In the genomic region with DNA sequence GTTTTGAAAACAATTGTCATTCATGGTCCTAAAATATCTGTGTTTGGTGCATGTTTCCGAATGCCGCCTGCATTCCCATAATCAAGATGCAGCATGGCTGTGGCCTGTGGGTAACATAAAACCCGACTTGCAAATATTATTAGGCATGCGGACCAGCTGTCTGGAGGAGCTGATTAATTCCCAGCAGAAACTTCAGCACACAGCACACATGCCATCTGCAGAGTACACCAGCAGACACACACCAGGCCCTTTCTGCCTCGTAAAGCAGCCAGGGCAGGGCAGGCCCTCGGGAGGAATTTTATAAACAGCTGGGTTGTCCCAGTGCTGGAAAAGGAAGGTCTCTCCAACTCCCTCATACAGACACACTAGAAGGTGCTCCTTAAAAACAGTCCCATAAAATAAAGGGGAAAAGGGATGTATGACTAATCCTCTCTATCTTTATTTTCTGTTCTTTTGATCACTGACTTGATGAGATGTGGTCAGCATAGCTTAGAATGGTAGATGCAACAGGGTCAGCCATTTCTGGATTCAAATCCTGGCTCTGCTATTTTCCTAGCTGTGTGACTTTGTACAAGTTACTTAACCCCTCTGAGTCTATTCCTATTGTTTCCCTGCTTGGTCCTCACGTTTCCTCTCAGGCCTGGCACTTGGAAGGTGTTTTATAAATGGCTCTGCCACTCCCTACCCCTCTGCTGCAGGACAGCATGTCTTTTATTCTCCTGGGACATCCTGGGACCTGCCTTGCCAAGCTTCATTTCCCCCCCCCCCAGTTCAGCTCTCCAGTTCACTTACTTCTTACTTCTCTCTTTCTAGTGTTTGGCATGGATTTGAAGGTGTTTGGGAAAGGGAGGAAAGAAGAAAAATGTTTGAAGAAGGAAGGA, we compare ENCODE assay signal across 10 cellular contexts.
DNase-seq lines count a peak whose midpoint lies in the region; ATAC-seq and TF ChIP-seq lines count a peak whose summit lies in the region.
"Had no signal": no experiment of that assay in that cellular context is flagged by ENCODE, and none has a peak within 500 bp of the region (broad histone marks: within the 10 kb centered on the region; RNA-seq: fewer than 3 reads in every experiment).

No MANE protein-coding gene starts in this region.

- no peaks in the 10 kb centered on the region for H3K9me3 Mint-ChIP-seq in activated CD4-positive, alpha-beta T cell treated with anti-CD3 and anti-CD28 coated beads, Interleukin-2, amount 10 ng/mL, durations not matched to agents 24 days and 14 days

- DNase-seq in activated CD4-positive, alpha-beta T cell treated with anti-CD3 and anti-CD28 coated beads, Interleukin-2, amount 10 ng/mL, durations not matched to agents 24 days and 14 days: no peak
- no peak for DNase-seq in activated CD4-positive, alpha-beta T cell treated with anti-CD3 and anti-CD28 coated beads, Interleukin-2, amount 50 U/mL, for 48 hours
- peak; percentile 29 for DNase-seq in WERI-Rb-1
- DNase-seq in heart left ventricle: no peak
- peak; percentile 29 for DNase-seq in smooth muscle cell (lab: John Stamatoyannopoulos, UW; ENCODE audit: unreplicated experiment)
- no peak for DNase-seq in NCI-H446 (lab: John Stamatoyannopoulos, UW)
- DNase-seq in OCI-M2 (lab: John Stamatoyannopoulos, UW; ENCODE audit: unreplicated experiment): no peak
- no peak for DNase-seq in COLO829 (ENCODE audit: low spot score)
- DNase-seq: amniotic stem cell, T-helper 1 cell had no signal

- H3K36me3 Mint-ChIP-seq in activated CD4-positive, alpha-beta T cell treated with anti-CD3 and anti-CD28 coated beads, Interleukin-2, amount 10 ng/mL, durations not matched to agents 24 days and 14 days (ENCODE audit: low read depth): peaks cover 86% of the 10 kb centered on the region

- H3K27me3 ChIP-seq in WERI-Rb-1 (ENCODE audit: insufficient read depth, low read depth, severe bottlenecking) (no peaks in the 10 kb centered on the region), heart left ventricle (no peaks in the 10 kb centered on the region), smooth muscle cell (ENCODE audit: low read depth) (no peaks in the 10 kb centered on the region)

- H3K4me1 ChIP-seq in heart left ventricle: peaks cover 0 to 37% (median 19%) of the 10 kb centered on the region in 12 donors
- H3K4me1 ChIP-seq in smooth muscle cell (ENCODE audit: low read depth): peaks cover 5% of the 10 kb centered on the region

- no peaks in the 10 kb centered on the region for H3K27me3 Mint-ChIP-seq in activated CD4-positive, alpha-beta T cell treated with anti-CD3 and anti-CD28 coated beads, Interleukin-2, amount 10 ng/mL, durations not matched to agents 24 days and 14 days

- no peaks in the 10 kb centered on the region for H3K9me3 ChIP-seq in WERI-Rb-1 (ENCODE audit: severe bottlenecking)
- no peaks in the 10 kb centered on the region for H3K9me3 ChIP-seq in heart left ventricle
- H3K9me3 ChIP-seq in smooth muscle cell (replicated peaks; ENCODE audit: low read depth): no peaks in the 10 kb centered on the region

- H3K9ac ChIP-seq in smooth muscle cell (ENCODE audit: low read depth): no peak overlapping the region

- peaks cover 24% of the 10 kb centered on the region for H3F3A ChIP-seq in smooth muscle cell (ENCODE audit: low read depth)

- no peak overlapping the region for H3K4me3 ChIP-seq in WERI-Rb-1 (ENCODE audit: low read depth, low read length)
- H3K4me3 ChIP-seq in heart left ventricle: no peak overlapping the region
- H3K4me3 ChIP-seq in smooth muscle cell: no peak overlapping the region

- peak; percentile 23 to 54 (median 40) for ATAC-seq in heart left ventricle

- H4K20me1 ChIP-seq in smooth muscle cell (ENCODE audit: low read depth): peaks cover 21% of the 10 kb centered on the region

- no peak overlapping the region for H2AFZ ChIP-seq in smooth muscle cell (ENCODE audit: low read depth)

- TF ChIP-seq POLR2A in heart left ventricle (IDR thresholded peaks at IDR 0.05): no peak

- intact Hi-C loops in activated CD4-positive, alpha-beta T cell treated with anti-CD3 and anti-CD28 coated beads, Interleukin-2, amount 10 ng/mL, durations not matched to agents 24 days and 14 days (cut with micrococcal nuclease): no loop called here
- intact Hi-C loops in heart left ventricle (cut with DNase I): no loop called here

- H3K79me2 ChIP-seq in smooth muscle cell (ENCODE audit: low read depth): no peaks in the 10 kb centered on the region

- TF ChIP-seq CTCF in WERI-Rb-1 (IDR thresholded peaks at IDR 0.05; ENCODE audit: low read depth, low read length): no peak
- no peak for TF ChIP-seq CTCF in heart left ventricle (IDR thresholded peaks at IDR 0.05)
- TF ChIP-seq CTCF in smooth muscle cell (IDR thresholded peaks at IDR 0.05; ENCODE audit: borderline replicate concordance, insufficient read depth, poor library complexity, severe bottlenecking): no peak

- H3K4me1 Mint-ChIP-seq in activated CD4-positive, alpha-beta T cell treated with anti-CD3 and anti-CD28 coated beads, Interleukin-2, amount 10 ng/mL, durations not matched to agents 24 days and 14 days: peaks cover 24% of the 10 kb centered on the region

- peak overlapping the region; percentile 32 for H3K27ac Mint-ChIP-seq in activated CD4-positive, alpha-beta T cell treated with anti-CD3 and anti-CD28 coated beads, Interleukin-2, amount 10 ng/mL, durations not matched to agents 24 days and 14 days

- no peak overlapping the region for H3K4me3 Mint-ChIP-seq in activated CD4-positive, alpha-beta T cell treated with anti-CD3 and anti-CD28 coated beads, Interleukin-2, amount 10 ng/mL, durations not matched to agents 24 days and 14 days

- H3K36me3 ChIP-seq in WERI-Rb-1: peaks cover 22% of the 10 kb centered on the region
- peaks cover 0 to 88% (median 64%) of the 10 kb centered on the region in 9 donors for H3K36me3 ChIP-seq in heart left ventricle
- peaks cover 7% of the 10 kb centered on the region for H3K36me3 ChIP-seq in smooth muscle cell (ENCODE audit: low read depth)

- H3K27ac ChIP-seq in WERI-Rb-1 (no peak overlapping the region), heart left ventricle (peak overlapping the region in 6 of 12 donors; percentile 3 to 68 (median 35)), smooth muscle cell (ENCODE audit: low read depth) (peak overlapping the region; percentile 39)

- no peak overlapping the region for H3K4me2 ChIP-seq in smooth muscle cell

- WGBS in heart left ventricle, 4 donors: 47 to 64% (median 57%) methylated on average over 7 of the region's 7 CpGs
- 30% methylated on average over 7 of the region's 7 CpGs for WGBS in smooth muscle cell (ENCODE audit: low lambda C conversion rate)

Comparison
In these comparisons a context has a peak if more than half of its experiments do, and no peak if none do; other contexts are left out.
1. DNase-seq: peak in WERI-Rb-1 (single experiment) and smooth muscle cell (single experiment); none in activated CD4-positive, alpha-beta T cell treated with anti-CD3 and anti-CD28 coated beads, Interleukin-2, amount 10 ng/mL, durations not matched to agents 24 days and 14 days (single experiment), activated CD4-positive, alpha-beta T cell treated with anti-CD3 and anti-CD28 coated beads, Interleukin-2, amount 50 U/mL, for 48 hours (0 of 2), heart left ventricle (0 of 5), NCI-H446 (0 of 2), OCI-M2 (single experiment) and COLO829 (single experiment).